In genomic region chr12:69657376-69658137, GRCh38 we compare ENCODE assay signal across 17 cellular contexts. TPM values are rescaled to one million over a fixed set of nuclear protein-coding genes. Genes with fewer than 3 reads are reported as not detected.
DNase-seq lines count a peak whose midpoint lies in the region; ATAC-seq and TF ChIP-seq lines count a peak whose summit lies in the region.
"Had no signal": no experiment of that assay in that cellular context is flagged by ENCODE, and none has a peak within 500 bp of the region (broad histone marks: within the 10 kb centered on the region; RNA-seq: fewer than 3 reads in every experiment).

No MANE protein-coding gene starts in this region.

- TF ChIP-seq CTCF in RWPE2 (IDR thresholded peaks at IDR 0.05; ENCODE audit: poor library complexity, severe bottlenecking) (no peak), fibroblast of lung (conservative IDR thresholded peaks at IDR 0.05 in 1 of 2, IDR thresholded peaks at IDR 0.05 in 1 of 2; ENCODE audit: low read depth in 1 of 2, low read length in 2 of 2) (no peak), neural crest cell (conservative IDR thresholded peaks at IDR 0.05) (no peak)

- no peak overlapping the region for H3K4me3 Mint-ChIP-seq in CD8-positive, alpha-beta memory T cell
- H3K4me3 Mint-ChIP-seq in neural crest cell: no peak overlapping the region

- peaks cover 11 to 40% of the 10 kb centered on the region in 2 donors for H3K27me3 Mint-ChIP-seq in CD8-positive, alpha-beta memory T cell
- H3K27me3 Mint-ChIP-seq in neural crest cell (ENCODE audit: low read depth): no peaks in the 10 kb centered on the region
- H3K27me3 Mint-ChIP-seq: progenitor cell of endocrine pancreas had no signal

- no peak overlapping the region for H3K9ac ChIP-seq in fibroblast of lung (ENCODE audit: insufficient read depth, low read length)

- no peaks in the 10 kb centered on the region for H4K20me1 ChIP-seq in fibroblast of lung (ENCODE audit: control insufficient read depth, extremely low read depth, insufficient read depth, low read length)

- no peaks in the 10 kb centered on the region for H3K36me3 Mint-ChIP-seq in CD8-positive, alpha-beta memory T cell
- no peaks in the 10 kb centered on the region for H3K36me3 Mint-ChIP-seq in neural crest cell (ENCODE audit: low read depth)

- POLR2A ChIA-PET in CD8-positive, alpha-beta memory T cell (lab: Charles Lee): no interaction called here

- no peaks in the 10 kb centered on the region for H3K4me1 Mint-ChIP-seq in CD8-positive, alpha-beta memory T cell
- peaks cover 15% of the 10 kb centered on the region for H3K4me1 Mint-ChIP-seq in neural crest cell

- H3K27ac Mint-ChIP-seq in CD8-positive, alpha-beta memory T cell: no peak overlapping the region
- H3K27ac Mint-ChIP-seq in neural crest cell (ENCODE audit: unreplicated experiment): peak overlapping the region; percentile 91
- H3K27ac Mint-ChIP-seq: progenitor cell of endocrine pancreas had no signal

- no peak for ATAC-seq in RWPE2 (ENCODE audit: low read depth)
- no peak for ATAC-seq in GM21367 (IDR thresholded peaks at IDR 0.05; ENCODE audit: unreplicated experiment)

- no peaks in the 10 kb centered on the region for H3K9me3 ChIP-seq in CD8-positive, alpha-beta memory T cell (ENCODE audit: low read length)
- H3K9me3 ChIP-seq in RWPE2 (ENCODE audit: severe bottlenecking): no peaks in the 10 kb centered on the region
- no peaks in the 10 kb centered on the region for H3K9me3 ChIP-seq in fibroblast of lung (ENCODE audit: control insufficient read depth, insufficient read depth, low read depth, low read length)
- H3K9me3 ChIP-seq: upper lobe of left lung had no signal

- H3K27me3 ChIP-seq in CD8-positive, alpha-beta memory T cell (ENCODE audit: insufficient read depth, low read length, poor library complexity, severe bottlenecking): no peaks in the 10 kb centered on the region
- H3K27me3 ChIP-seq in RWPE2 (ENCODE audit: insufficient read depth, poor library complexity, severe bottlenecking) (no peaks in the 10 kb centered on the region), fibroblast of lung (ENCODE audit: control insufficient read depth, insufficient read depth, low read length) (no peaks in the 10 kb centered on the region)
- H3K27me3 ChIP-seq: upper lobe of left lung had no signal

- H3K27ac ChIP-seq in CD8-positive, alpha-beta memory T cell (ENCODE audit: low read depth, low read length): peak overlapping the region; percentile 33
- H3K27ac ChIP-seq in RWPE2 (ENCODE audit: poor library complexity, severe bottlenecking) (peak overlapping the region; percentile 80), fibroblast of lung (ENCODE audit: insufficient read depth, low read length) (no peak overlapping the region)
- H3K27ac ChIP-seq: upper lobe of left lung, VCaP had no signal

- intact Hi-C loops in posterior cingulate gyrus (cut with DNase I): no loop called here

- H3K9me3 Mint-ChIP-seq in CD8-positive, alpha-beta memory T cell: no peaks in the 10 kb centered on the region
- H3K9me3 Mint-ChIP-seq in neural crest cell: no peaks in the 10 kb centered on the region

- H2AFZ ChIP-seq in fibroblast of lung (ENCODE audit: low read length): no peak overlapping the region

- no peak for DNase-seq in CD8-positive, alpha-beta memory T cell
- DNase-seq in RWPE2 (ENCODE audit: low spot score): no peak
- peak; percentile 75 to 84 for DNase-seq in fibroblast of lung (ENCODE audit: low read depth in 2 of 2)
- no peak for DNase-seq in neural crest cell (ENCODE audit: low read depth, low spot score)
- DNase-seq in NCI-H69 (lab: John Stamatoyannopoulos, UW): no peak
- DNase-seq in activated CD4-positive, CD25-positive, alpha-beta regulatory T cell (lab: John Stamatoyannopoulos, UW): no peak
- no peak for DNase-seq in posterior cingulate gyrus
- DNase-seq: activated naive CD4-positive, alpha-beta T cell treated with anti-CD3 and anti-CD28 coated beads, Interleukin-2, amount 50 U/mL, for 16 hours; AML-193; NCI-H1105 treated with DMSO at 0.1 percent for 48 hours; NCI-H345; stimulated activated CD4-positive, alpha-beta T cell treated with anti-CD3 and anti-CD28 coated beads, Interleukin-2, amount 100 ng/mL, for 24 hours had no signal

- H3K4me3 ChIP-seq in CD8-positive, alpha-beta memory T cell (ENCODE audit: low read length): no peak overlapping the region
- H3K4me3 ChIP-seq in RWPE2 (ENCODE audit: severe bottlenecking) (no peak overlapping the region), fibroblast of lung (replicated peaks in 1 of 4; ENCODE audit: control extremely low read depth in 1 of 4, insufficient read depth in 1 of 4, low read depth in 3 of 4, low read length in 4 of 4) (no peak overlapping the region)
- H3K4me3 ChIP-seq: upper lobe of left lung had no signal

- H3K36me3 ChIP-seq in CD8-positive, alpha-beta memory T cell (ENCODE audit: insufficient read depth, low read length): no peaks in the 10 kb centered on the region
- H3K36me3 ChIP-seq in RWPE2 (ENCODE audit: low read depth) (no peaks in the 10 kb centered on the region), fibroblast of lung (ENCODE audit: control insufficient read depth, insufficient read depth, low read length) (no peaks in the 10 kb centered on the region)
- H3K36me3 ChIP-seq: upper lobe of left lung had no signal

- CTCF ChIA-PET in CD8-positive, alpha-beta memory T cell (lab: Charles Lee): no interaction called here

- no peaks in the 10 kb centered on the region for H3K79me2 ChIP-seq in fibroblast of lung (ENCODE audit: control insufficient read depth, insufficient read depth, low read length)

- no peaks in the 10 kb centered on the region for H3K4me1 ChIP-seq in CD8-positive, alpha-beta memory T cell (ENCODE audit: insufficient read depth, low read length)
- H3K4me1 ChIP-seq in RWPE2 (ENCODE audit: insufficient read depth, poor library complexity, severe bottlenecking) (peaks cover 26% of the 10 kb centered on the region), fibroblast of lung (ENCODE audit: control insufficient read depth, extremely low read depth, insufficient read depth, low read length) (peaks cover 8% of the 10 kb centered on the region)

- H3K4me2 ChIP-seq in fibroblast of lung (ENCODE audit: extremely low read depth, insufficient read depth, low read length): no peak overlapping the region

RNA-seq across cellular contexts. Expression of gene BEST3, which starts 41.5 kb away (rescaled TPM):
- not detected for total RNA-seq in CD8-positive, alpha-beta memory T cell
- not detected for polyA plus RNA-seq in CD8-positive, alpha-beta memory T cell
- total RNA-seq in fibroblast of lung (not detected in 2 replicates), neural crest cell (not detected in 2 replicates)
- polyA plus RNA-seq in fibroblast of lung: 0.03 TPM in 1 of 2 replicates, not detected in the other
- not detected in 2 replicates for polyA plus RNA-seq in fibroblast of lung (2012)
- polyA minus RNA-seq in fibroblast of lung (ENCODE audit: low replicate concordance): not detected in 2 replicates
- total RNA-seq: mesenteric fat pad, progenitor cell of endocrine pancreas, upper lobe of left lung had no signal

RNA-seq across cellular contexts. Expression of gene LRRC10, which starts 46.9 kb away (rescaled TPM):
- total RNA-seq in CD8-positive, alpha-beta memory T cell: not detected
- not detected for polyA plus RNA-seq in CD8-positive, alpha-beta memory T cell
- not detected in 2 replicates for total RNA-seq in fibroblast of lung
- polyA plus RNA-seq in fibroblast of lung: not detected in 2 replicates
- not detected in 2 replicates for polyA plus RNA-seq in fibroblast of lung (2012)
- polyA minus RNA-seq in fibroblast of lung (ENCODE audit: low replicate concordance): not detected in 2 replicates
- not detected in 2 replicates for total RNA-seq in neural crest cell
- total RNA-seq: mesenteric fat pad, progenitor cell of endocrine pancreas, upper lobe of left lung had no signal

Comparison
In these comparisons a context has a peak if more than half of its experiments do, and no peak if none do; other contexts are left out.
1. DNase-seq: peak in fibroblast of lung (2 of 2); none in CD8-positive, alpha-beta memory T cell (0 of 5), RWPE2 (single experiment), neural crest cell (single experiment), NCI-H69 (single experiment), activated CD4-positive, CD25-positive, alpha-beta regulatory T cell (0 of 4) and posterior cingulate gyrus (0 of 10).